ENCODE assay signal across 3 cellular contexts in the genomic region with DNA sequence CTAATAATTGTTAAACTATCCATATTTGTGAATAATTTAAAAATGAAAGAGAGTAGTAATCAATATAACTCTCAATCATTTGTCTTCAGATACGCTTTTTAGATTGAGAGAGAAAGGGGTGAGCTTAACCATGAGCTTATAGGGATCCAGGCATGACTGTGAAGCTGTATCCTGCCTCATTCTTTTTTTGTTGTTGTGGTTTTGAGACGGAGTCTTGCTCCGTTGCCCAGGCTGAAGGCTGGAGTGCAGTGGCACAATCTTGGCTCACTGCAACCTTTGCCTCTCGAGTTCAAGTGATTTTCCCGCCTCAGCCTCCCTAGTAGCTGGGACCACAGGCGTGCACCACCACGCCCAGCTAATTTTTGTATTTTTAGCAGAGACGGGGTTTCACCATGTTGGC. TPM values are rescaled to one million over a fixed set of nuclear protein-coding genes. Genes with fewer than 3 reads are reported as not detected.
"Had no signal": no experiment of that assay in that cellular context is flagged by ENCODE, and none has a peak within 500 bp of the region (broad histone marks: within the 10 kb centered on the region; RNA-seq: fewer than 3 reads in every experiment).

No MANE protein-coding gene starts in this region.

RNA-seq across cellular contexts. Expression of a gene that starts 44.0 kb away (rescaled TPM):
- total RNA-seq: dermis blood vessel endothelial cell, endothelial cell of umbilical vein, lung microvascular endothelial cell had no signal
